ENCODE assay signal across 8 cellular contexts in genomic region chr6:44456070-44456965, GRCh38.
DNase-seq lines count a peak whose midpoint lies in the region; ATAC-seq and TF ChIP-seq lines count a peak whose summit lies in the region.

No MANE protein-coding gene starts in this region.

- WGBS in ovary, 3 donors, result 14 to 20% (median 16%) methylated on average over 16 of the region's 16 CpGs

- intact Hi-C loops in ovary (cut with DNase I), result no loop called here

- in situ Hi-C loops in HAP-1 (cut with MboI; ENCODE audit: low sequenced_read_pairs), result no loop called here

- TF ChIP-seq EP300 in ovary (IDR thresholded peaks at IDR 0.05), result no peak

- H3K27me3 ChIP-seq in HAP-1 (ENCODE audit: low read depth) (no peaks in the 10 kb centered on the region), ovary (no peaks in the 10 kb centered on the region)

- no peak for TF ChIP-seq POLR2A in ovary (IDR thresholded peaks at IDR 0.05)

- DNase-seq in ELR (ENCODE audit: low read depth) (peak; percentile 78), HAP-1 (ENCODE audit: low spot score in 2 of 2) (peak; percentile 69 to 76), NCI-H345 treated with DMSO at 0.1 percent for 48 hours (lab: John Stamatoyannopoulos, UW; ENCODE audit: unreplicated experiment) (peak; percentile 30), fibroblast of mammary gland (ENCODE audit: low read depth) (peak; percentile 79), ovary (peak in 4 of 5 donors; percentile 46 to 68 (median 58))
- peak; percentile 39 to 50 for DNase-seq in activated CD4-positive, alpha-beta T cell treated with anti-CD3 and anti-CD28 coated beads, Interleukin-2, amount 50 U/mL, for 48 hours

- no peaks in the 10 kb centered on the region for H3K4me1 ChIP-seq in HAP-1
- peaks cover 4% of the 10 kb centered on the region for H3K4me1 ChIP-seq in ovary (ENCODE audit: insufficient read depth)

- TF ChIP-seq CTCF in fibroblast of mammary gland (conservative IDR thresholded peaks at IDR 0.05; ENCODE audit: control insufficient read depth, insufficient read depth, low read depth, low read length), result peak; percentile 94
- peak; percentile 27 to 67 (median 62) for TF ChIP-seq CTCF in ovary (IDR thresholded peaks at IDR 0.05)

- H3K27ac ChIP-seq in ovary, result peak overlapping the region in 1 of 2 donors; percentile 59

- no peaks in the 10 kb centered on the region for H3K36me3 ChIP-seq in HAP-1 (replicated peaks)
- no peaks in the 10 kb centered on the region for H3K36me3 ChIP-seq in ovary

- ATAC-seq in HG03378 (IDR thresholded peaks at IDR 0.05; ENCODE audit: unreplicated experiment) (no peak), HG03095 (IDR thresholded peaks at IDR 0.05; ENCODE audit: unreplicated experiment) (no peak)

- H3K4me3 ChIP-seq in HAP-1 (no peak overlapping the region), fibroblast of mammary gland (ENCODE audit: control insufficient read depth, low read depth, low read length) (peak overlapping the region; percentile 34), ovary (no peak overlapping the region)

- H3K9me3 ChIP-seq in HAP-1 (no peaks in the 10 kb centered on the region), ovary (no peaks in the 10 kb centered on the region)
